8 cellular contexts compared by ENCODE assay signal in genomic region chr17:79789943-79790804, GRCh38. TPM values are rescaled to one million over a fixed set of nuclear protein-coding genes. Genes with fewer than 3 reads are reported as not detected.
DNase-seq lines count a peak whose midpoint lies in the region; ATAC-seq and TF ChIP-seq lines count a peak whose summit lies in the region.

No MANE protein-coding gene starts in this region.

- peaks cover 9% of the 10 kb centered on the region for H3K36me3 Mint-ChIP-seq in GM23338 (ENCODE audit: low read depth)
- H3K36me3 Mint-ChIP-seq in activated CD8-positive, alpha-beta T cell treated with anti-CD3 and anti-CD28 coated beads for 36 hours (ENCODE audit: low read depth) = no peaks in the 10 kb centered on the region

- DNase-seq in GM23338 (ENCODE audit: low spot score) (peak; percentile 81), right cardiac atrium (peak; percentile 50 to 80 (median 79))
- no peak for DNase-seq in activated CD8-positive, alpha-beta T cell treated with anti-CD3 and anti-CD28 coated beads for 36 hours

- peaks cover 94% of the 10 kb centered on the region for H3K27me3 Mint-ChIP-seq in GM23338 (ENCODE audit: insufficient read depth, low read depth, poor library complexity)
- peaks cover 44% of the 10 kb centered on the region for H3K27me3 Mint-ChIP-seq in activated CD8-positive, alpha-beta T cell treated with anti-CD3 and anti-CD28 coated beads for 36 hours

- H3K9ac ChIP-seq in BLaER1 (no peak overlapping the region), skeletal muscle satellite cell (ENCODE audit: low read depth, low read length) (no peak overlapping the region)

- H3K79me2 ChIP-seq in GM23338 (replicated peaks; ENCODE audit: insufficient read depth) = no peaks in the 10 kb centered on the region

- CTCF ChIA-PET in activated CD8-positive, alpha-beta T cell treated with anti-CD3 and anti-CD28 coated beads for 36 hours (lab: Charles Lee) = interaction anchor here (0.7 to 2.0 kb wide), 17 partner anchors 10 to 204 kb away, joined by 3 to 14 read pairs (median 5); no protein-coding TSS in a partner anchor

- peak; percentile 62 to 74 for TF ChIP-seq CTCF in GM23338 (conservative IDR thresholded peaks at IDR 0.05; ENCODE audit: low read depth in 2 of 2)
- TF ChIP-seq CTCF in activated CD8-positive, alpha-beta T cell treated with anti-CD3 and anti-CD28 coated beads for 36 hours (IDR thresholded peaks at IDR 0.05) = peak; percentile 97

- H4K20me1 ChIP-seq in BLaER1 (peaks cover 100% of the 10 kb centered on the region), GM23338 (replicated peaks; ENCODE audit: insufficient read depth) (peaks cover 19% of the 10 kb centered on the region)

- no peaks in the 10 kb centered on the region for H3K9me3 ChIP-seq in BLaER1
- H3K9me3 ChIP-seq in right cardiac atrium (ENCODE audit: control insufficient read depth, low read length) = no peaks in the 10 kb centered on the region
- no peaks in the 10 kb centered on the region for H3K9me3 ChIP-seq in skeletal muscle satellite cell (replicated peaks; ENCODE audit: low read length)

- H3K4me2 ChIP-seq in BLaER1 (peak overlapping the region; percentile 39), GM23338 (peak overlapping the region; percentile 88), skeletal muscle satellite cell (ENCODE audit: low read length) (peak overlapping the region; percentile 73)

- WGBS in right cardiac atrium = 6% methylated on average over 74 of the region's 74 CpGs

- H3F3A ChIP-seq in GM23338 (replicated peaks; ENCODE audit: low read depth) = peaks cover 35% of the 10 kb centered on the region

- H3K36me3 ChIP-seq in BLaER1 = peaks cover 36% of the 10 kb centered on the region
- no peaks in the 10 kb centered on the region for H3K36me3 ChIP-seq in GM23338 (ENCODE audit: insufficient read depth)
- no peaks in the 10 kb centered on the region for H3K36me3 ChIP-seq in skeletal muscle satellite cell (ENCODE audit: insufficient read depth, low read length)

- H3K27ac Mint-ChIP-seq in GM23338 = no peak overlapping the region
- no peak overlapping the region for H3K27ac Mint-ChIP-seq in activated CD8-positive, alpha-beta T cell treated with anti-CD3 and anti-CD28 coated beads for 36 hours

- peaks cover 54% of the 10 kb centered on the region for H3K4me1 Mint-ChIP-seq in GM23338
- peaks cover 7% of the 10 kb centered on the region for H3K4me1 Mint-ChIP-seq in activated CD8-positive, alpha-beta T cell treated with anti-CD3 and anti-CD28 coated beads for 36 hours (ENCODE audit: low read depth)

- POLR2A ChIA-PET in activated CD8-positive, alpha-beta T cell treated with anti-CD3 and anti-CD28 coated beads for 36 hours (lab: Charles Lee) = interaction anchor here (1.2 to 1.8 kb wide), 3 partner anchors 11 to 132 kb away, joined by 3 to 4 read pairs (median 4); no protein-coding TSS in a partner anchor

- H3K27ac ChIP-seq in BLaER1 (no peak overlapping the region), GM23338 (ENCODE audit: low read depth) (no peak overlapping the region), right cardiac atrium (ENCODE audit: low read length) (no peak overlapping the region)

- H2AFZ ChIP-seq in GM23338 = peak overlapping the region; percentile 86; the same call in 1 of the 2 replicates

- peaks cover 91% of the 10 kb centered on the region for H3K27me3 ChIP-seq in BLaER1
- H3K27me3 ChIP-seq in GM23338 (ENCODE audit: insufficient read depth) = peaks cover 85% of the 10 kb centered on the region
- no peaks in the 10 kb centered on the region for H3K27me3 ChIP-seq in right cardiac atrium (ENCODE audit: control insufficient read depth, insufficient read depth)
- H3K27me3 ChIP-seq in skeletal muscle satellite cell (ENCODE audit: control insufficient read depth, insufficient read depth, low read length) = peaks cover 36% of the 10 kb centered on the region

- ATAC-seq in GM23338 (peak; percentile 33), right cardiac atrium (peak; percentile 44 to 72), HG02981 (IDR thresholded peaks at IDR 0.05; ENCODE audit: unreplicated experiment) (no peak), HG02610 (IDR thresholded peaks at IDR 0.05; ENCODE audit: unreplicated experiment) (no peak), HG02970 (IDR thresholded peaks at IDR 0.05; ENCODE audit: low FRiP score, unreplicated experiment) (no peak)
- peak; percentile 57 for ATAC-seq in activated CD8-positive, alpha-beta T cell treated with anti-CD3 and anti-CD28 coated beads for 36 hours

- H3K4me3 ChIP-seq in BLaER1 (0 out of 2 replicates have a peak overlapping the region, but pooled peaks have one; percentile 28), GM23338 (peak overlapping the region; percentile 68), right cardiac atrium (ENCODE audit: low read length) (no peak overlapping the region), skeletal muscle satellite cell (ENCODE audit: low read length) (no peak overlapping the region)

- H3K4me3 Mint-ChIP-seq in GM23338 = no peak overlapping the region; the same call in 2 of the 3 replicates
- no peak overlapping the region for H3K4me3 Mint-ChIP-seq in activated CD8-positive, alpha-beta T cell treated with anti-CD3 and anti-CD28 coated beads for 36 hours

- H3K9me3 Mint-ChIP-seq in GM23338 = no peaks in the 10 kb centered on the region
- H3K9me3 Mint-ChIP-seq in activated CD8-positive, alpha-beta T cell treated with anti-CD3 and anti-CD28 coated beads for 36 hours = no peaks in the 10 kb centered on the region

- peaks cover 25% of the 10 kb centered on the region for H3K4me1 ChIP-seq in BLaER1
- H3K4me1 ChIP-seq in GM23338 (ENCODE audit: insufficient read depth) = peaks cover 37% of the 10 kb centered on the region
- no peaks in the 10 kb centered on the region for H3K4me1 ChIP-seq in right cardiac atrium (ENCODE audit: control insufficient read depth, insufficient read depth, low read length)
- H3K4me1 ChIP-seq in skeletal muscle satellite cell (ENCODE audit: control insufficient read depth, insufficient read depth, low read length) = peaks cover 20% of the 10 kb centered on the region

- intact Hi-C loops in activated CD8-positive, alpha-beta T cell treated with anti-CD3 and anti-CD28 coated beads for 36 hours (cut with micrococcal nuclease) = no loop called here
- intact Hi-C loops in right cardiac atrium (cut with DNase I) = loop anchor here in 3 of 4 donors (5.0 to 10.0 kb wide), 3 partner anchors 125 to 202 kb away; no protein-coding TSS in a partner anchor

- H3K9me2 ChIP-seq in GM23338 (ENCODE audit: insufficient read depth) = no peaks in the 10 kb centered on the region

TF ChIP-seq in GM23338, 12 proteins besides CTCF, POLR2A, EP300 and RAD21:
- TF ChIP-seq CREB1 (CRISPR knock-in tag; IDR thresholded peaks at IDR 0.05; ENCODE audit: low read depth) = peak; percentile 54; the same call in 1 of the 2 replicates
- no peak for TF ChIP-seq NANOG (IDR thresholded peaks at IDR 0.05; ENCODE audit: borderline replicate concordance)
- peak; percentile 84 for TF ChIP-seq EZH2 (IDR thresholded peaks at IDR 0.05; ENCODE audit: low read depth, unreplicated experiment)
- no peak for TF ChIP-seq STAT1 (IDR thresholded peaks at IDR 0.05; ENCODE audit: unreplicated experiment)

RNA-seq across cellular contexts. Expression of gene CBX8, which starts 6.7 kb away (rescaled TPM):
- 0.16 and 1.0 TPM in 2 replicates for total RNA-seq in GM23338 (2014; rRNA removed; shearing (Covaris generic))
- 1.1 and 1.3 TPM in 2 replicates for polyA plus RNA-seq in GM23338 (2016; fragmentation: Nextera tagmentation; extraction: Ambion mirVana)
- total RNA-seq in activated CD8-positive, alpha-beta T cell treated with anti-CD3 and anti-CD28 coated beads for 36 hours = 1 to 10 TPM; 7.0 to 9.4 TPM
- total RNA-seq in right cardiac atrium = 1 to 10 TPM; 2.4 to 7.3 (median 5.5) TPM
- polyA plus RNA-seq in right cardiac atrium = 3.8 TPM
- 1.5 and 3.5 TPM in 2 replicates for total RNA-seq in skeletal muscle satellite cell (2012; rRNA removed)

RNA-seq across cellular contexts. Expression of gene CBX2, which starts 12.2 kb away (rescaled TPM):
- 91.1 and 114 TPM in 2 replicates for total RNA-seq in GM23338 (2014; rRNA removed; shearing (Covaris generic))
- polyA plus RNA-seq in GM23338 (2016; fragmentation: Nextera tagmentation; extraction: Ambion mirVana) = 26.6 and 29.2 TPM in 2 replicates
- total RNA-seq in activated CD8-positive, alpha-beta T cell treated with anti-CD3 and anti-CD28 coated beads for 36 hours = 1 to 10 TPM; 8.0 to 9.7 TPM
- total RNA-seq in right cardiac atrium = 1 to 10 TPM; 1.5 to 3.5 (median 2.4) TPM
- polyA plus RNA-seq in right cardiac atrium = 2.4 TPM
- total RNA-seq in skeletal muscle satellite cell (2012; rRNA removed) = 1.8 and 2.4 TPM in 2 replicates

RNA-seq across cellular contexts. Expression of gene CBX4, which starts 49.1 kb away (rescaled TPM):
- total RNA-seq in GM23338 (2014; rRNA removed; shearing (Covaris generic)) = 4.6 and 5.7 TPM in 2 replicates
- polyA plus RNA-seq in GM23338 (2016; fragmentation: Nextera tagmentation; extraction: Ambion mirVana) (1.4 TPM in 2 replicates), right cardiac atrium (19.8 TPM)
- 10 to 100 TPM; 23.9 to 28.0 TPM for total RNA-seq in activated CD8-positive, alpha-beta T cell treated with anti-CD3 and anti-CD28 coated beads for 36 hours
- total RNA-seq in right cardiac atrium = 10 to 100 TPM; 26.9 to 32.6 (median 30.3) TPM
- total RNA-seq in skeletal muscle satellite cell (2012; rRNA removed) = 9.9 and 10.9 TPM in 2 replicates

RNA-seq across cellular contexts. Expression of gene ENPP7, which starts 59.4 kb away (rescaled TPM):
- total RNA-seq in GM23338 (2014; rRNA removed; shearing (Covaris generic)) = not detected in 2 replicates
- polyA plus RNA-seq in GM23338 (2016; fragmentation: Nextera tagmentation; extraction: Ambion mirVana) = not detected in 2 replicates
- total RNA-seq in activated CD8-positive, alpha-beta T cell treated with anti-CD3 and anti-CD28 coated beads for 36 hours = under 1 TPM in 1 of 2 experiments, not detected in 1; 0.16 TPM
- total RNA-seq in right cardiac atrium = not detected
- not detected for polyA plus RNA-seq in right cardiac atrium
- total RNA-seq in skeletal muscle satellite cell (2012; rRNA removed) = 0.22 TPM in 1 of 2 replicates, not detected in the other

Comparison
In these comparisons a context has a peak if more than half of its experiments do, and no peak if none do; other contexts are left out.
1. H3K4me3 ChIP-seq: peak in BLaER1 (single experiment) and GM23338 (single experiment); none in right cardiac atrium (single experiment) and skeletal muscle satellite cell (single experiment).
2. ATAC-seq: peak in GM23338 (single experiment), activated CD8-positive, alpha-beta T cell treated with anti-CD3 and anti-CD28 coated beads for 36 hours (single experiment) and right cardiac atrium (2 of 2); none in HG02981 (single experiment), HG02610 (single experiment) and HG02970 (single experiment).
3. Peak in every context shown above with its lines, with median percentiles within 50 percentile points of each other: H3K4me2 ChIP-seq.